ENCODE assay signal across 38 cellular contexts in the genomic region with DNA sequence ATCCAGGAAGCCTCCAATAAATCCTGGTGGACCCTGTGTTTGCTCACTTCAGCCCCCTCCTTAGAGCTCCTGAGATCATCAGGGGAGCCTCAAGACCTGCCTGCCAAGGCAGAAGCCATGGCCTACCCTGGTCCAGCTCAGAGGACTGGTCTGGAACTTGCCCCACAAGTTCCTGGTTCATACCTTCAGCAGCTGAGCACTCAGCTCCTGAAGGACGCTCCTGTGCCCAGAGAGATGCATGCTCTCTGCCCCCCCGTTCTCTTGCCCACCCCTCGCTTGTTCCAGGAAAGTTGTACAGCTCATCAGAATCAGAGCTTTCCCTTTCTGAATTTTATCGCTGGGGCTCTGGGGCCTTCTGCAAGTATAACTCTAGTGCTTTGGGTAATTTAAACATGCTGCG.
"Had no signal": no experiment of that assay in that cellular context is flagged by ENCODE, and none has a peak within 500 bp of the region (broad histone marks: within the 10 kb centered on the region; RNA-seq: fewer than 3 reads in every experiment).

No MANE protein-coding gene starts in this region.

- H3K9me3 ChIP-seq: adrenal gland had no signal

- H3K4me3 ChIP-seq: adrenal gland, ascending aorta, body of pancreas, breast epithelium, cardiac muscle cell had no signal

- DNase-seq: activated effector memory CD4-positive, alpha-beta T cell treated with anti-CD3 and anti-CD28 coated beads, Interleukin-2, amount 50 U/mL, for 16 hours; activated effector memory CD4-positive, alpha-beta T cell treated with Interleukin-2 at 50 U/mL for 16 hours; activated gamma-delta T cell; activated gamma-delta T cell treated with Interleukin-2 at 50 U/mL for 16 hours; activated naive CD4-positive, alpha-beta T cell; activated naive CD4-positive, alpha-beta T cell treated with anti-CD3 and anti-CD28 coated beads for 36 hours; activated naive CD4-positive, alpha-beta T cell treated with anti-CD3 and anti-CD28 coated beads, Interleukin-2, amount 10 ng/mL, durations not matched to agents 7 days and 5 days; activated naive CD4-positive, alpha-beta T cell treated with anti-CD3 and anti-CD28 coated beads, Interleukin-2, amount 50 U/mL, for 16 hours; activated naive CD4-positive, alpha-beta T cell treated with Interleukin-2 at 50 U/mL for 16 hours; activated naive CD8-positive, alpha-beta T cell treated with anti-CD3 and anti-CD28 coated beads for 36 hours; activated naive CD8-positive, alpha-beta T cell treated with anti-CD3 and anti-CD28 coated beads, Interleukin-2, amount 10 ng/mL, durations not matched to agents 7 days and 5 days; activated naive CD8-positive, alpha-beta T cell treated with anti-CD3 and anti-CD28 coated beads, Interleukin-2, amount 50 U/mL, for 24 hours; activated T-cell treated with anti-CD3 and anti-CD28 coated beads, Interleukin-2, amount 50 U/mL, for 1 hour; activated T-cell treated with anti-CD3 and anti-CD28 coated beads, Interleukin-2, amount 50 U/mL, for 24 hours; activated T-cell treated with anti-CD3 and anti-CD28 coated beads, Interleukin-2, amount 50 U/mL, for 4 hours; activated T-cell treated with anti-CD3 and anti-CD28 coated beads, Interleukin-2, amount 50 U/mL, for 48 hours; activated T-cell treated with anti-CD3 and anti-CD28 coated beads, Interleukin-2, amount 50 U/mL, for 72 hours; adrenal gland; amniotic stem cell; amygdala; anterior cingulate cortex; aorta; body of pancreas; brain microvascular endothelial cell; caudate nucleus; central memory CD4-positive, alpha-beta T cell; cerebellar nuclear complex had no signal

- H3K4me3 Mint-ChIP-seq: activated naive CD4-positive, alpha-beta T cell treated with anti-CD3 and anti-CD28 coated beads for 36 hours; activated naive CD4-positive, alpha-beta T cell treated with anti-CD3 and anti-CD28 coated beads, Interleukin-2, amount 10 ng/mL, durations not matched to agents 7 days and 5 days; activated naive CD4-positive, alpha-beta T cell treated with anti-CD3 and anti-CD28 coated beads, Interleukin-2, amount 50 U/mL, for 24 hours; activated naive CD8-positive, alpha-beta T cell; activated naive CD8-positive, alpha-beta T cell treated with anti-CD3 and anti-CD28 coated beads for 36 hours; activated naive CD8-positive, alpha-beta T cell treated with anti-CD3 and anti-CD28 coated beads, Interleukin-2, amount 10 ng/mL, durations not matched to agents 7 days and 5 days; activated naive CD8-positive, alpha-beta T cell treated with anti-CD3 and anti-CD28 coated beads, Interleukin-2, amount 50 U/mL, for 24 hours; activated T-cell treated with anti-CD3 and anti-CD28 coated beads, Interleukin-2, amount 50 U/mL, for 24 hours; activated T-cell treated with anti-CD3 and anti-CD28 coated beads, Interleukin-2, amount 50 U/mL, for 4 hours; activated T-cell treated with anti-CD3 and anti-CD28 coated beads, Interleukin-2, amount 50 U/mL, for 72 hours; activated T-helper 1 cell treated with anti-CD3 and anti-CD28 coated beads, Interleukin-12 subunit alpha, Interleukin-12 subunit beta, Interleukin-2, Interleukin-4 antibody, amounts not matched to agents 30 ng/mL and 10 ng/mL and 1 ng/mL, durations not matched to agents 14 hours and 24 hours and 36 hours; activated T-helper 17 cell treated with anti-CD3 and anti-CD28 coated beads, Interleukin-2, amount 50 U/mL, for 72 hours; brain; central memory CD8-positive, alpha-beta T cell had no signal

- H3K27me3 ChIP-seq: adrenal gland, ascending aorta, body of pancreas, brain microvascular endothelial cell, breast epithelium, cardiac muscle cell had no signal

- H3K4me1 Mint-ChIP-seq: activated naive CD4-positive, alpha-beta T cell treated with anti-CD3 and anti-CD28 coated beads, Interleukin-2, amount 10 ng/mL, durations not matched to agents 7 days and 5 days; activated naive CD4-positive, alpha-beta T cell treated with anti-CD3 and anti-CD28 coated beads, Interleukin-2, amount 50 U/mL, for 24 hours; activated naive CD8-positive, alpha-beta T cell treated with anti-CD3 and anti-CD28 coated beads for 36 hours; activated naive CD8-positive, alpha-beta T cell treated with anti-CD3 and anti-CD28 coated beads, Interleukin-2, amount 10 ng/mL, durations not matched to agents 7 days and 5 days; activated naive CD8-positive, alpha-beta T cell treated with anti-CD3 and anti-CD28 coated beads, Interleukin-2, amount 50 U/mL, for 24 hours; activated T-helper 17 cell treated with anti-CD3 and anti-CD28 coated beads, Interleukin-2, amount 50 U/mL, for 72 hours; brain; central memory CD8-positive, alpha-beta T cell had no signal

- H3K36me3 ChIP-seq: adrenal gland, ascending aorta, brain microvascular endothelial cell, breast epithelium, cardiac muscle cell had no signal

- H3K27me3 Mint-ChIP-seq: activated naive CD4-positive, alpha-beta T cell treated with anti-CD3 and anti-CD28 coated beads, Interleukin-2, amount 10 ng/mL, durations not matched to agents 7 days and 5 days; activated naive CD4-positive, alpha-beta T cell treated with anti-CD3 and anti-CD28 coated beads, Interleukin-2, amount 50 U/mL, for 24 hours; activated naive CD8-positive, alpha-beta T cell; activated naive CD8-positive, alpha-beta T cell treated with anti-CD3 and anti-CD28 coated beads, Interleukin-2, amount 10 ng/mL, durations not matched to agents 7 days and 5 days; activated naive CD8-positive, alpha-beta T cell treated with anti-CD3 and anti-CD28 coated beads, Interleukin-2, amount 50 U/mL, for 24 hours; brain; central memory CD8-positive, alpha-beta T cell had no signal

- H3K27ac Mint-ChIP-seq: activated naive CD4-positive, alpha-beta T cell treated with anti-CD3 and anti-CD28 coated beads for 36 hours; activated naive CD4-positive, alpha-beta T cell treated with anti-CD3 and anti-CD28 coated beads, Interleukin-2, amount 10 ng/mL, durations not matched to agents 7 days and 5 days; activated naive CD4-positive, alpha-beta T cell treated with anti-CD3 and anti-CD28 coated beads, Interleukin-2, amount 50 U/mL, for 24 hours; activated naive CD4-positive, alpha-beta T cell treated with anti-CD3 and anti-CD28 coated beads, Interleukin-2, amount 50 U/mL, for 72 hours; activated naive CD8-positive, alpha-beta T cell; activated naive CD8-positive, alpha-beta T cell treated with anti-CD3 and anti-CD28 coated beads for 36 hours; activated naive CD8-positive, alpha-beta T cell treated with anti-CD3 and anti-CD28 coated beads, Interleukin-2, amount 10 ng/mL, durations not matched to agents 7 days and 5 days; activated naive CD8-positive, alpha-beta T cell treated with anti-CD3 and anti-CD28 coated beads, Interleukin-2, amount 50 U/mL, for 24 hours; activated T-cell treated with anti-CD3 and anti-CD28 coated beads, Interleukin-2, amount 50 U/mL, for 24 hours; activated T-cell treated with anti-CD3 and anti-CD28 coated beads, Interleukin-2, amount 50 U/mL, for 72 hours; activated T-helper 1 cell treated with anti-CD3 and anti-CD28 coated beads, Interleukin-12 subunit alpha, Interleukin-12 subunit beta, Interleukin-2, Interleukin-4 antibody, amounts not matched to agents 30 ng/mL and 10 ng/mL and 1 ng/mL, durations not matched to agents 14 hours and 24 hours and 36 hours; activated T-helper 17 cell treated with anti-CD3 and anti-CD28 coated beads, Interleukin-2, amount 50 U/mL, for 72 hours; activated T-helper 2 cell treated with anti-CD3 and anti-CD28 coated beads, Interferon-gamma antibody, Interleukin-2, Interleukin-4, amounts not matched to agents 10 μg/mL and 5 μg/mL and 100 μg/mL, durations not matched to agents 14 hours and 24 hours and 36 hours; brain had no signal

- H3K27ac ChIP-seq: adrenal gland, ascending aorta, body of pancreas, brain microvascular endothelial cell, breast epithelium, cardiac muscle cell had no signal

- H3K4me1 ChIP-seq: adrenal gland, ascending aorta, body of pancreas, breast epithelium had no signal

- H3K36me3 Mint-ChIP-seq: activated naive CD4-positive, alpha-beta T cell treated with anti-CD3 and anti-CD28 coated beads, Interleukin-2, amount 10 ng/mL, durations not matched to agents 7 days and 5 days; activated naive CD4-positive, alpha-beta T cell treated with anti-CD3 and anti-CD28 coated beads, Interleukin-2, amount 50 U/mL, for 24 hours; activated naive CD8-positive, alpha-beta T cell; activated naive CD8-positive, alpha-beta T cell treated with anti-CD3 and anti-CD28 coated beads for 36 hours; activated naive CD8-positive, alpha-beta T cell treated with anti-CD3 and anti-CD28 coated beads, Interleukin-2, amount 10 ng/mL, durations not matched to agents 7 days and 5 days; brain had no signal

- ATAC-seq: activated naive CD4-positive, alpha-beta T cell treated with anti-CD3 and anti-CD28 coated beads, Interleukin-2, amount 50 U/mL, for 72 hours; activated naive CD8-positive, alpha-beta T cell treated with anti-CD3 and anti-CD28 coated beads, Interleukin-2, amount 50 U/mL, for 24 hours; activated T-cell treated with anti-CD3 and anti-CD28 coated beads, Interleukin-2, amount 50 U/mL, for 4 hours; activated T-cell treated with anti-CD3 and anti-CD28 coated beads, Interleukin-2, amount 50 U/mL, for 72 hours; activated T-helper 17 cell treated with anti-CD3 and anti-CD28 coated beads, Interleukin-2, amount 50 U/mL, for 72 hours; body of pancreas had no signal

- H3K9me3 Mint-ChIP-seq: activated naive CD8-positive, alpha-beta T cell treated with anti-CD3 and anti-CD28 coated beads, Interleukin-2, amount 10 ng/mL, durations not matched to agents 7 days and 5 days; activated T-cell treated with anti-CD3 and anti-CD28 coated beads, Interleukin-2, amount 50 U/mL, for 4 hours had no signal
